In genomic region chr10:100826661-100826982, GRCh38 we compare ENCODE assay signal across 8 cellular contexts.
DNase-seq lines count a peak whose midpoint lies in the region; ATAC-seq, FAIRE-seq and TF ChIP-seq lines count a peak whose summit lies in the region.

No MANE protein-coding gene starts in this region.

- H3K27me3 ChIP-seq in endodermal cell (ENCODE audit: control insufficient read depth, insufficient read depth, low read length, poor library complexity, severe bottlenecking): peaks cover 100% of the 10 kb centered on the region
- H3K27me3 ChIP-seq in naive thymus-derived CD4-positive, alpha-beta T cell (ENCODE audit: control insufficient read depth in 2 of 2, insufficient read depth in 2 of 2, low read length in 2 of 2): peaks cover 11 to 23% of the 10 kb centered on the region in 2 donors

- no peak overlapping the region for H3K9ac ChIP-seq in endodermal cell (ENCODE audit: extremely low read depth, low read length, poor library complexity, severe bottlenecking)

- no peak for FAIRE-seq in GM19239 (lab: Jason Lieb, UNC)

- DNase-seq in endodermal cell (no peak), NK-92 (lab: John Stamatoyannopoulos, UW; ENCODE audit: unreplicated experiment) (no peak), GDM1 (lab: John Stamatoyannopoulos, UW) (no peak), GM19239 (ENCODE audit: insufficient read length, low spot score) (no peak)
- DNase-seq in naive thymus-derived CD4-positive, alpha-beta T cell: no peak
- DNase-seq in stimulated activated CD4-positive, alpha-beta T cell treated with anti-CD3 and anti-CD28 coated beads, Interleukin-1b, Interleukin-23, amount 100 ng/mL, for 48 hours: no peak

- H3K27ac Mint-ChIP-seq in IgD-negative memory B cell: no peak overlapping the region
- H3K27ac Mint-ChIP-seq in endodermal cell: no peak overlapping the region
- no peak overlapping the region for H3K27ac Mint-ChIP-seq in naive thymus-derived CD4-positive, alpha-beta T cell

- H3K36me3 Mint-ChIP-seq in IgD-negative memory B cell: peaks cover 4% of the 10 kb centered on the region
- no peaks in the 10 kb centered on the region for H3K36me3 Mint-ChIP-seq in endodermal cell (ENCODE audit: low read depth)
- H3K36me3 Mint-ChIP-seq in naive thymus-derived CD4-positive, alpha-beta T cell: no peaks in the 10 kb centered on the region

- TF ChIP-seq CTCF in 22Rv1 (IDR thresholded peaks at IDR 0.05): no peak
- TF ChIP-seq CTCF in endodermal cell (conservative IDR thresholded peaks at IDR 0.05): no peak

- H3K4me1 Mint-ChIP-seq in IgD-negative memory B cell: peaks cover 18 to 19% (median 19%) of the 10 kb centered on the region in 3 donors
- peaks cover 19% of the 10 kb centered on the region for H3K4me1 Mint-ChIP-seq in endodermal cell
- peaks cover 25 to 45% (median 31%) of the 10 kb centered on the region in 7 donors for H3K4me1 Mint-ChIP-seq in naive thymus-derived CD4-positive, alpha-beta T cell

- WGBS in endodermal cell (ENCODE audit: insufficient coverage in 1 of 2, insufficient read length in 1 of 2), 2 experiments: 5 to 7% methylated on average over 15 to 41 of the region's 41 CpGs

- no peaks in the 10 kb centered on the region for H3K36me3 ChIP-seq in endodermal cell (ENCODE audit: control insufficient read depth, insufficient read depth, low read length)
- H3K36me3 ChIP-seq in naive thymus-derived CD4-positive, alpha-beta T cell (ENCODE audit: control insufficient read depth in 2 of 3, insufficient read depth in 3 of 3, low read length in 3 of 3): no peaks in the 10 kb centered on the region

- peaks cover 6% of the 10 kb centered on the region for H3K4me1 ChIP-seq in endodermal cell (ENCODE audit: control insufficient read depth, insufficient read depth, low read length)
- H3K4me1 ChIP-seq in naive thymus-derived CD4-positive, alpha-beta T cell (ENCODE audit: control insufficient read depth in 2 of 2, insufficient read depth in 2 of 2, low read length in 2 of 2): peaks cover 9% of the 10 kb centered on the region in 2 donors

- peaks cover 60% of the 10 kb centered on the region for H3K27me3 Mint-ChIP-seq in IgD-negative memory B cell
- H3K27me3 Mint-ChIP-seq in endodermal cell (ENCODE audit: insufficient read depth): peaks cover 77% of the 10 kb centered on the region
- H3K27me3 Mint-ChIP-seq in naive thymus-derived CD4-positive, alpha-beta T cell: peaks cover 41 to 85% (median 60%) of the 10 kb centered on the region in 5 donors

- H3K9me3 ChIP-seq in endodermal cell (ENCODE audit: control insufficient read depth, low read length): no peaks in the 10 kb centered on the region
- no peaks in the 10 kb centered on the region for H3K9me3 ChIP-seq in naive thymus-derived CD4-positive, alpha-beta T cell (ENCODE audit: control insufficient read depth in 2 of 3, low read length in 3 of 3)

- H3K4me3 ChIP-seq in endodermal cell (ENCODE audit: low read length): peak overlapping the region; percentile 69
- peak overlapping the region; percentile 48 for H3K4me3 ChIP-seq in naive thymus-derived CD4-positive, alpha-beta T cell (ENCODE audit: low read length)

- intact Hi-C loops in naive thymus-derived CD4-positive, alpha-beta T cell (cut with micrococcal nuclease): loop anchor here in 1 of 2 donors (5.0 to 10.0 kb wide), 2 partner anchors 79 to 398 kb away; partner anchors contain the start of genes LBX1 and PAX2

- H3K27ac ChIP-seq in 22Rv1 (peak overlapping the region; percentile 37; the same call in 1 of the 2 replicates), endodermal cell (ENCODE audit: low read depth, low read length) (no peak overlapping the region)
- H3K27ac ChIP-seq in naive thymus-derived CD4-positive, alpha-beta T cell (ENCODE audit: low read depth, low read length): no peak overlapping the region

- POLR2A ChIA-PET in naive thymus-derived CD4-positive, alpha-beta T cell (lab: Charles Lee): no interaction called here

- peak; percentile 21 for ATAC-seq in naive thymus-derived CD4-positive, alpha-beta T cell

- peak overlapping the region; percentile 84 to 95 (median 90) for H3K4me3 Mint-ChIP-seq in IgD-negative memory B cell
- H3K4me3 Mint-ChIP-seq in endodermal cell: peak overlapping the region; percentile 50
- peak overlapping the region in 9 of 10 donors; percentile 51 to 97 (median 68) for H3K4me3 Mint-ChIP-seq in naive thymus-derived CD4-positive, alpha-beta T cell

- peaks cover 0 to 3% (median 0%) of the 10 kb centered on the region in 3 donors for H3K9me3 Mint-ChIP-seq in IgD-negative memory B cell
- H3K9me3 Mint-ChIP-seq in endodermal cell: no peaks in the 10 kb centered on the region
- H3K9me3 Mint-ChIP-seq in naive thymus-derived CD4-positive, alpha-beta T cell: peaks cover 0 to 3% (median 0%) of the 10 kb centered on the region in 11 donors

- CTCF ChIA-PET in naive thymus-derived CD4-positive, alpha-beta T cell (lab: Charles Lee): no interaction called here
